ENCODE assay signal across 19 cellular contexts in genomic region chr10:92508866-92509265, GRCh38.
"Had no signal": no experiment of that assay in that cellular context is flagged by ENCODE, and none has a peak within 500 bp of the region (broad histone marks: within the 10 kb centered on the region; RNA-seq: fewer than 3 reads in every experiment).

No MANE protein-coding gene starts in this region.

- H3K79me2 ChIP-seq: parathyroid adenoma had no signal

- H3K27ac ChIP-seq: dorsolateral prefrontal cortex, parathyroid adenoma, right lobe of liver, stomach, testis, tibial artery had no signal

- H3K27me3 ChIP-seq: dorsolateral prefrontal cortex, right lobe of liver, stomach, testis, tibial artery had no signal

- H3K4me1 ChIP-seq: parathyroid adenoma, right lobe of liver, stomach, testis, tibial artery had no signal

- H3K4me3 ChIP-seq: dorsolateral prefrontal cortex, lung, right lobe of liver, stomach, testis, tibial artery had no signal

- H3K4me3 Mint-ChIP-seq: memory B cell; natural killer cell; stimulated activated effector memory CD8-positive, alpha-beta T cell treated with anti-CD3 and anti-CD28 coated beads, Interleukin-12 subunit alpha, Interleukin-12 subunit beta, amount 100 ng/mL, for 72 hours; type B pancreatic cell had no signal

- H3K9me3 ChIP-seq: right lobe of liver, stomach, testis, tibial artery had no signal

- H3K27me3 Mint-ChIP-seq: memory B cell, progenitor cell of endocrine pancreas, type B pancreatic cell had no signal

- ATAC-seq: left lobe of liver; natural killer cell; right lobe of liver; stimulated activated effector memory CD8-positive, alpha-beta T cell treated with anti-CD3 and anti-CD28 coated beads, Interleukin-12 subunit alpha, Interleukin-12 subunit beta, amount 100 ng/mL, for 72 hours had no signal

- DNase-seq: dorsolateral prefrontal cortex; effector CD4-positive, alpha-beta T cell; foreskin melanocyte; natural killer cell; right lobe of liver; stimulated activated CD4-positive, alpha-beta T cell treated with anti-CD3 and anti-CD28 coated beads, Interleukin-2, amount 100 ng/mL, for 24 hours; stimulated activated CD4-positive, alpha-beta T cell treated with anti-CD3 and anti-CD28 coated beads, Interleukin-4, amount 100 ng/mL, for 24 hours; stimulated activated naive CD4-positive, alpha-beta T cell treated with Interleukin-2 at 50 U/mL for 16 hours; stomach; testis; tibial artery had no signal

- FAIRE-seq: colon had no signal

- H2AFZ ChIP-seq: parathyroid adenoma had no signal

- H3K9me3 Mint-ChIP-seq: memory B cell; natural killer cell; stimulated activated effector memory CD8-positive, alpha-beta T cell treated with anti-CD3 and anti-CD28 coated beads, Interleukin-12 subunit alpha, Interleukin-12 subunit beta, amount 100 ng/mL, for 72 hours; type B pancreatic cell had no signal

- H3K27ac Mint-ChIP-seq: memory B cell; natural killer cell; progenitor cell of endocrine pancreas; stimulated activated effector memory CD8-positive, alpha-beta T cell treated with anti-CD3 and anti-CD28 coated beads, Interleukin-12 subunit alpha, Interleukin-12 subunit beta, amount 100 ng/mL, for 72 hours; type B pancreatic cell had no signal

- H3K4me1 Mint-ChIP-seq: memory B cell; natural killer cell; stimulated activated effector memory CD8-positive, alpha-beta T cell treated with anti-CD3 and anti-CD28 coated beads, Interleukin-12 subunit alpha, Interleukin-12 subunit beta, amount 100 ng/mL, for 72 hours had no signal
